ENCODE assay signal across 8 cellular contexts in genomic region chr3:183555541-183556081, GRCh38. TPM values are rescaled to one million over a fixed set of nuclear protein-coding genes. Genes with fewer than 3 reads are reported as not detected.
DNase-seq lines count a peak whose midpoint lies in the region; ATAC-seq and TF ChIP-seq lines count a peak whose summit lies in the region.

A gene with protein sequence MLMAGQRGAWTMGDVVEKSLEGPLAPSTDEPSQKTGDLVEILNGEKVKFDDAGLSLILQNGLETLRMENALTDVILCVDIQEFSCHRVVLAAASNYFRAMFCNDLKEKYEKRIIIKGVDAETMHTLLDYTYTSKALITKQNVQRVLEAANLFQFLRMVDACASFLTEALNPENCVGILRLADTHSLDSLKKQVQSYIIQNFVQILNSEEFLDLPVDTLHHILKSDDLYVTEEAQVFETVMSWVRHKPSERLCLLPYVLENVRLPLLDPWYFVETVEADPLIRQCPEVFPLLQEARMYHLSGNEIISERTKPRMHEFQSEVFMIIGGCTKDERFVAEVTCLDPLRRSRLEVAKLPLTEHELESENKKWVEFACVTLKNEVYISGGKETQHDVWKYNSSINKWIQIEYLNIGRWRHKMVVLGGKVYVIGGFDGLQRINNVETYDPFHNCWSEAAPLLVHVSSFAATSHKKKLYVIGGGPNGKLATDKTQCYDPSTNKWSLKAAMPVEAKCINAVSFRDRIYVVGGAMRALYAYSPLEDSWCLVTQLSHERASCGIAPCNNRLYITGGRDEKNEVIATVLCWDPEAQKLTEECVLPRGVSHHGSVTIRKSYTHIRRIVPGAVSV (minus strand): TSS chr3:183555706. CDS start chr3:183555653, 53 bp downstream.

- H3K36me3 ChIP-seq in naive thymus-derived CD4-positive, alpha-beta T cell (ENCODE audit: control insufficient read depth in 2 of 3, insufficient read depth in 3 of 3, low read length in 3 of 3), result no peaks in the 10 kb centered on the region
- H3K36me3 ChIP-seq in testis (ENCODE audit: low read depth, missing control alignments), result no peaks in the 10 kb centered on the region

- H3K9me3 Mint-ChIP-seq in activated naive CD4-positive, alpha-beta T cell treated with anti-CD3 and anti-CD28 coated beads, Interleukin-2, amount 50 U/mL, for 24 hours, result no peaks in the 10 kb centered on the region
- H3K9me3 Mint-ChIP-seq in naive thymus-derived CD4-positive, alpha-beta T cell, result no peaks in the 10 kb centered on the region
- peaks cover 3% of the 10 kb centered on the region for H3K9me3 Mint-ChIP-seq in nephron progenitor cell

- peak within 1 kb of the TSS; percentile 97 for H3K4me3 Mint-ChIP-seq in activated naive CD4-positive, alpha-beta T cell treated with anti-CD3 and anti-CD28 coated beads, Interleukin-2, amount 50 U/mL, for 24 hours
- peak within 1 kb of the TSS; percentile 95 to 100 (median 98) for H3K4me3 Mint-ChIP-seq in naive thymus-derived CD4-positive, alpha-beta T cell
- H3K4me3 Mint-ChIP-seq in nephron progenitor cell, result no peak within 1 kb of the TSS

- H3K4me1 ChIP-seq in naive thymus-derived CD4-positive, alpha-beta T cell (ENCODE audit: control insufficient read depth in 2 of 2, insufficient read depth in 2 of 2, low read length in 2 of 2), result peaks cover 15 to 17% of the 10 kb centered on the region in 2 donors
- no peaks in the 10 kb centered on the region for H3K4me1 ChIP-seq in testis

- intact Hi-C loops in naive thymus-derived CD4-positive, alpha-beta T cell (cut with micrococcal nuclease), result loop anchor here (1.0 to 10.0 kb wide), 14 partner anchors 28 to 461 kb away; partner anchors contain the start of genes KLHL24 (in 2 of the 2), MCCC1 (in 1 of the 2), MCF2L2 (in 1 of the 2) and YEATS2 (in 1 of the 2)
- intact Hi-C loops in testis (cut with DNase I; ENCODE audit: low total_unique reads), result no loop called here

- H3K27ac Mint-ChIP-seq in activated naive CD4-positive, alpha-beta T cell treated with anti-CD3 and anti-CD28 coated beads, Interleukin-2, amount 50 U/mL, for 24 hours, result peak within 1 kb of the TSS; percentile 98
- H3K27ac Mint-ChIP-seq in naive thymus-derived CD4-positive, alpha-beta T cell, result peak within 1 kb of the TSS; percentile 95 to 100 (median 98)
- no peak within 1 kb of the TSS for H3K27ac Mint-ChIP-seq in nephron progenitor cell

- no peak for TF ChIP-seq POLR2A in testis (IDR thresholded peaks at IDR 0.05)

- POLR2A ChIA-PET in naive thymus-derived CD4-positive, alpha-beta T cell (lab: Charles Lee), result interaction anchor here (0.6 to 1.6 kb wide), 9 partner anchors 14 to 149 kb away, joined by 3 to 24 read pairs (median 3); partner anchors contain the start of gene KLHL24

- H3K4me1 Mint-ChIP-seq in activated naive CD4-positive, alpha-beta T cell treated with anti-CD3 and anti-CD28 coated beads, Interleukin-2, amount 50 U/mL, for 24 hours, result peaks cover 52% of the 10 kb centered on the region
- H3K4me1 Mint-ChIP-seq in naive thymus-derived CD4-positive, alpha-beta T cell, result peaks cover 46 to 58% (median 50%) of the 10 kb centered on the region in 7 donors
- peaks cover 19% of the 10 kb centered on the region for H3K4me1 Mint-ChIP-seq in nephron progenitor cell

- H3K9me3 ChIP-seq in naive thymus-derived CD4-positive, alpha-beta T cell (ENCODE audit: control insufficient read depth in 2 of 3, low read length in 3 of 3), result no peaks in the 10 kb centered on the region
- no peaks in the 10 kb centered on the region for H3K9me3 ChIP-seq in testis

- H3K27me3 Mint-ChIP-seq in activated naive CD4-positive, alpha-beta T cell treated with anti-CD3 and anti-CD28 coated beads, Interleukin-2, amount 50 U/mL, for 24 hours, result no peaks in the 10 kb centered on the region
- no peaks in the 10 kb centered on the region for H3K27me3 Mint-ChIP-seq in naive thymus-derived CD4-positive, alpha-beta T cell
- peaks cover 13% of the 10 kb centered on the region for H3K27me3 Mint-ChIP-seq in nephron progenitor cell (ENCODE audit: low read depth, poor library complexity)

- peak within 1 kb of the TSS; percentile 82 for H3K4me3 ChIP-seq in naive thymus-derived CD4-positive, alpha-beta T cell (ENCODE audit: low read length)
- no peak within 1 kb of the TSS for H3K4me3 ChIP-seq in testis

- WGBS in testis, 2 donors, result 67 to 72% methylated on average over 8 to 9 of the region's 9 CpGs

- CTCF ChIA-PET in naive thymus-derived CD4-positive, alpha-beta T cell (lab: Charles Lee), result no interaction called here

- H3K27me3 ChIP-seq in naive thymus-derived CD4-positive, alpha-beta T cell (ENCODE audit: control insufficient read depth in 2 of 2, insufficient read depth in 2 of 2, low read length in 2 of 2), result no peaks in the 10 kb centered on the region
- H3K27me3 ChIP-seq in testis, result no peaks in the 10 kb centered on the region

- ATAC-seq in GM18511 (IDR thresholded peaks at IDR 0.05; ENCODE audit: unreplicated experiment) (peak; percentile 88), HG02970 (IDR thresholded peaks at IDR 0.05; ENCODE audit: low FRiP score, unreplicated experiment) (peak; percentile 73)
- peak; percentile 93 for ATAC-seq in naive thymus-derived CD4-positive, alpha-beta T cell

- no peak for TF ChIP-seq CTCF in testis (IDR thresholded peaks at IDR 0.05)
- no peak for TF ChIP-seq CTCF in nephron progenitor cell (IDR thresholded peaks at IDR 0.05)

- peak; percentile 38 for DNase-seq in T follicular helper cell (ENCODE audit: low read depth)
- DNase-seq in naive thymus-derived CD4-positive, alpha-beta T cell, result peak; percentile 47 to 81 (median 74)
- DNase-seq in testis, result peak; percentile 25
- no peak for DNase-seq in nephron progenitor cell
- no peak for DNase-seq in SW 1271 (lab: John Stamatoyannopoulos, UW)

- H3K27ac ChIP-seq in naive thymus-derived CD4-positive, alpha-beta T cell (ENCODE audit: low read depth, low read length), result peak within 1 kb of the TSS; percentile 78
- no peak within 1 kb of the TSS for H3K27ac ChIP-seq in testis

- H3K36me3 Mint-ChIP-seq in activated naive CD4-positive, alpha-beta T cell treated with anti-CD3 and anti-CD28 coated beads, Interleukin-2, amount 50 U/mL, for 24 hours, result peaks cover 10% of the 10 kb centered on the region
- H3K36me3 Mint-ChIP-seq in naive thymus-derived CD4-positive, alpha-beta T cell, result peaks cover 4 to 26% (median 13%) of the 10 kb centered on the region in 5 donors
- H3K36me3 Mint-ChIP-seq in nephron progenitor cell (ENCODE audit: low read depth), result no peaks in the 10 kb centered on the region

RNA-seq across cellular contexts. Expression of the gene that starts here (rescaled TPM):
- total RNA-seq in naive thymus-derived CD4-positive, alpha-beta T cell, result 10 to 100 TPM; 37.7 to 72.9 (median 41.5) TPM
- polyA plus RNA-seq in naive thymus-derived CD4-positive, alpha-beta T cell, result 10 to 100 TPM; 25.8 to 32.9 TPM
- 1 to 10 TPM in 1 of 2 donors, under 1 TPM in 1; 0.55 to 1.5 TPM for total RNA-seq in testis
- polyA plus RNA-seq in testis (ENCODE audit: insufficient read depth, low read depth, low replicate concordance), result 1.4 TPM

Comparison
In these comparisons a context has a peak if more than half of its experiments do, and no peak if none do; other contexts are left out.
1. RNA of the gene that starts here (total RNA-seq): 37.7 to 72.9 TPM in naive thymus-derived CD4-positive, alpha-beta T cell; 0.55 to 1.5 TPM in testis; every median in the first group is over 10 times any median in the second.
2. RNA of the gene that starts here (polyA plus RNA-seq): 25.8 to 32.9 TPM in naive thymus-derived CD4-positive, alpha-beta T cell; 1.4 TPM in testis (single experiment); every median in the first group is over 10 times any median in the second.
3. DNase-seq: peak in T follicular helper cell (single experiment), naive thymus-derived CD4-positive, alpha-beta T cell (9 of 9) and testis (single experiment); none in nephron progenitor cell (single experiment) and SW 1271 (0 of 2).
4. Peak in every context shown above with its lines, with median percentiles within 50 percentile points of each other: ATAC-seq.